Comparison of ENCODE assay signal across 26 cellular contexts in the genomic region with DNA sequence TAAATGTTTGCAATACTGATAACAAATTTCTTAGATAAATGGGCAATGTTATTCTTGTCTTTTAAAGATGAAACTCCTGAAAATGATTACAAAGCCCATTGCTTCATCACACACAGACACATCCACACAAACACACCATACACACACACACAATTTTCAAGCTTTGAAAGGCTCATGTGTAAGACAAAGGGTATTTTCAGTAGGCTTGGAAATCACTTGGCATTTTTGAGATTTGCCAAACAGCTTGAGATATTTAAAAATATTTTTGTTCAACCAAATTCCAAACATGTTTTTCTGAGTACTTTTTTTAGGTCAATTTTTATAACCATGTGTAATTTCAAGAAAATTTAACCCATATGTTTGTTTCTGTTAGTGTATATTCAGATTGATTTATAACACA.
"Had no signal": no experiment of that assay in that cellular context is flagged by ENCODE, and none has a peak within 500 bp of the region (broad histone marks: within the 10 kb centered on the region; RNA-seq: fewer than 3 reads in every experiment).

No MANE protein-coding gene starts in this region.

- ATAC-seq: gastroesophageal sphincter; heart left ventricle; left cardiac atrium; left lung; mucosa of descending colon; natural killer cell treated with Interleukin-12 subunit alpha and Interleukin-12 subunit beta and Interleukin-15 and Interleukin-18, amount 100 ng/mL, for 72 hours; stimulated activated effector memory CD8-positive, alpha-beta T cell treated with anti-CD3 and anti-CD28 coated beads, Interleukin-12 subunit alpha, Interleukin-12 subunit beta, amount 100 ng/mL, for 72 hours had no signal

- H3K9me3 ChIP-seq: colonic mucosa, esophagus squamous epithelium, gastroesophageal sphincter, heart left ventricle, left lung, mucosa of descending colon, neutrophil, right atrium auricular region, sigmoid colon, stomach, thyroid gland, vagina had no signal

- H3K27me3 ChIP-seq: colonic mucosa, esophagus squamous epithelium, gastroesophageal sphincter, heart left ventricle, hepatocyte, left lung, neutrophil, right atrium auricular region, sigmoid colon, stomach, thyroid gland, vagina had no signal

- DNase-seq: colonic mucosa; dermis blood vessel endothelial cell; effector memory CD4-positive, alpha-beta T cell; erythroblast; esophagus squamous epithelium; heart left ventricle; left cardiac atrium; left lung; mesenchymal stem cell; mucosa of descending colon; naive B cell; sigmoid colon; stimulated activated CD4-positive, alpha-beta T cell treated with anti-CD3 and anti-CD28 coated beads, Interleukin-2, amount 100 ng/mL, for 24 hours; stimulated activated CD4-positive, alpha-beta T cell treated with anti-CD3 and anti-CD28 coated beads, Interleukin-4, amount 100 ng/mL, for 24 hours; stimulated activated naive CD4-positive, alpha-beta T cell treated with Interleukin-2 at 50 U/mL for 16 hours; stomach; thyroid gland; trophoblast cell had no signal

- H3K27ac ChIP-seq: colonic mucosa, esophagus squamous epithelium, gastroesophageal sphincter, heart left ventricle, hepatocyte, left lung, neutrophil, parathyroid adenoma, right atrium auricular region, sigmoid colon, stomach, thyroid gland, vagina had no signal

- H3K4me3 ChIP-seq: colonic mucosa, esophagus squamous epithelium, gastroesophageal sphincter, heart left ventricle, hepatocyte, left lung, mucosa of descending colon, right atrium auricular region, sigmoid colon, stomach, thyroid gland, vagina had no signal

- H3K4me1 ChIP-seq: colonic mucosa, esophagus squamous epithelium, gastroesophageal sphincter, left lung, parathyroid adenoma, stomach, vagina had no signal

- H3K36me3 ChIP-seq: colonic mucosa, esophagus squamous epithelium, gastroesophageal sphincter, heart left ventricle, left lung, neutrophil, right atrium auricular region, sigmoid colon, stomach, thyroid gland, vagina had no signal
